In genomic region chr12:1660304-1661187, GRCh38 we compare ENCODE assay signal across 7 cellular contexts. TPM values are rescaled to one million over a fixed set of nuclear protein-coding genes. Genes with fewer than 3 reads are reported as not detected.
DNase-seq lines count a peak whose midpoint lies in the region; ATAC-seq, FAIRE-seq and TF ChIP-seq lines count a peak whose summit lies in the region.

No MANE protein-coding gene starts in this region.

- intact Hi-C loops in kidney (cut with DNase I) = no loop called here

- FAIRE-seq in kidney (lab: Jason Lieb, UNC) = no peak

- H3K9me3 ChIP-seq in SK-N-MC (ENCODE audit: low read depth, low read length) (no peaks in the 10 kb centered on the region), adipocyte (ENCODE audit: control insufficient read depth, low read length) (no peaks in the 10 kb centered on the region), kidney (ENCODE audit: control insufficient read depth in 1 of 2, low read length in 2 of 2) (no peaks in the 10 kb centered on the region)

- H3K9ac ChIP-seq in SK-N-MC (ENCODE audit: insufficient read length) = no peak overlapping the region
- H3K9ac ChIP-seq in adipocyte (ENCODE audit: low read length) = peak overlapping the region; percentile 37
- H3K9ac ChIP-seq in kidney (ENCODE audit: low read length in 2 of 2) = peak overlapping the region in 1 of 2 donors; percentile 57

- H3K36me3 ChIP-seq in SK-N-MC (ENCODE audit: insufficient read depth, low read length) = no peaks in the 10 kb centered on the region
- no peaks in the 10 kb centered on the region for H3K36me3 ChIP-seq in adipocyte (ENCODE audit: control insufficient read depth, insufficient read depth, low read length, severe bottlenecking)
- no peaks in the 10 kb centered on the region for H3K36me3 ChIP-seq in kidney (ENCODE audit: control insufficient read depth in 1 of 2, insufficient read depth in 2 of 2, low read length in 2 of 2)

- no peaks in the 10 kb centered on the region for H3K27me3 ChIP-seq in adipocyte (replicated peaks; ENCODE audit: control insufficient read depth, insufficient read depth, low read length)

- H3K27ac ChIP-seq in SK-N-MC (peak overlapping the region; percentile 52; the same call in 1 of the 2 replicates), kidney (ENCODE audit: low read depth in 2 of 2, low read length in 2 of 2) (peak overlapping the region; percentile 93)

- H3K4me1 ChIP-seq in adipocyte (ENCODE audit: control insufficient read depth, insufficient read depth, low read length) (peaks cover 8% of the 10 kb centered on the region), kidney (ENCODE audit: control insufficient read depth in 1 of 2, insufficient read depth in 1 of 2, low read depth in 1 of 2, low read length in 2 of 2) (peaks cover 2 to 9% of the 10 kb centered on the region in 2 donors)

- TF ChIP-seq CTCF in kidney (IDR thresholded peaks at IDR 0.05; ENCODE audit: borderline replicate concordance, extremely low read depth, insufficient read depth) = no peak

- H3K4me3 ChIP-seq in SK-N-MC (no peak overlapping the region), adipocyte (ENCODE audit: low read length) (peak overlapping the region; percentile 43), kidney (ENCODE audit: low read length in 2 of 2) (no peak overlapping the region)

- DNase-seq in SK-N-MC (ENCODE audit: low read depth, low spot score) = no peak
- DNase-seq in adipocyte (ENCODE audit: low read depth) = peak; percentile 42
- peak; percentile 86 for DNase-seq in kidney
- peak; percentile 11 to 41 (median 15) for DNase-seq in stimulated activated CD4-positive, alpha-beta T cell treated with anti-CD3 and anti-CD28 coated beads, TNF-alpha, amount 100 ng/mL, for 24 hours (ENCODE audit: low read depth in 3 of 3)
- no peak for DNase-seq in cortex of kidney (lab: John Stamatoyannopoulos, UW)

- ATAC-seq in HG02798 (IDR thresholded peaks at IDR 0.05; ENCODE audit: poor library complexity, unreplicated experiment) (no peak), HG03571 (IDR thresholded peaks at IDR 0.05; ENCODE audit: unreplicated experiment) (no peak)

RNA-seq across cellular contexts. Expression of gene ADIPOR2, which starts 30.3 kb away (rescaled TPM):
- total RNA-seq in kidney = 50.0 TPM
- 26.7 TPM for polyA plus RNA-seq in kidney (ENCODE audit: insufficient read depth, low read depth, low replicate concordance)

RNA-seq across cellular contexts. Expression of gene WNT5B, which starts 31.5 kb away (rescaled TPM):
- total RNA-seq in kidney = 4.8 TPM
- polyA plus RNA-seq in kidney (ENCODE audit: insufficient read depth, low read depth, low replicate concordance) = 3.4 TPM

Comparison
In these comparisons a context has a peak if more than half of its experiments do, and no peak if none do; other contexts are left out.
1. DNase-seq: peak in adipocyte (single experiment), kidney (single experiment) and stimulated activated CD4-positive, alpha-beta T cell treated with anti-CD3 and anti-CD28 coated beads, TNF-alpha, amount 100 ng/mL, for 24 hours (3 of 3); none in SK-N-MC (single experiment) and cortex of kidney (single experiment).